8 cellular contexts compared by ENCODE assay signal in genomic region chr10:13346912-13347234, GRCh38. TPM values are rescaled to one million over a fixed set of nuclear protein-coding genes. Genes with fewer than 3 reads are reported as not detected.
DNase-seq lines count a peak whose midpoint lies in the region; ATAC-seq, FAIRE-seq and TF ChIP-seq lines count a peak whose summit lies in the region.

No MANE protein-coding gene starts in this region.

- H3K9ac ChIP-seq in GM12878 (ENCODE audit: control insufficient read depth, insufficient read depth, low read length) = peak overlapping the region; percentile 82

- H3K4me3 ChIP-seq in cardiac muscle cell (peak overlapping the region; percentile 98), GM12878 (peak overlapping the region; percentile 80), lung (peak overlapping the region; percentile 82), upper lobe of left lung (peak overlapping the region; percentile 64 to 95 (median 86))

- TF ChIP-seq EP300 in GM12878 (IDR thresholded peaks at IDR 0.05; ENCODE audit: borderline replicate concordance in 1 of 2, control insufficient read depth in 1 of 2, low read depth in 2 of 2, low read length in 2 of 2) (no peak), upper lobe of left lung (IDR thresholded peaks at IDR 0.05) (no peak)

- DNase-seq in cardiac muscle cell (ENCODE audit: low read depth in 1 of 2, low spot score in 1 of 2) (peak in 1 of 2 donors; percentile 2), cardiac septum (ENCODE audit: low spot score) (no peak), GM12878 (ENCODE audit: low read depth, low spot score) (no peak), lung (ENCODE audit: low spot score) (no peak), upper lobe of left lung (no peak), NCI-H187 (lab: John Stamatoyannopoulos, UW) (no peak), epidermal melanocyte (ENCODE audit: insufficient read length, low spot score) (no peak), SW480 (ENCODE audit: low spot score) (no peak)

- peak overlapping the region; percentile 44 for H3K4me2 ChIP-seq in GM12878 (ENCODE audit: control insufficient read depth, insufficient read depth)

- peak overlapping the region; percentile 95 for H3K27ac ChIP-seq in cardiac muscle cell
- H3K27ac ChIP-seq in GM12878 (ENCODE audit: control insufficient read depth, insufficient read depth) = peak overlapping the region; percentile 77
- H3K27ac ChIP-seq in lung (ENCODE audit: low read depth in 1 of 2, low read length in 1 of 2) = peak overlapping the region; percentile 93 to 99
- H3K27ac ChIP-seq in upper lobe of left lung = peak overlapping the region; percentile 91 to 98 (median 96)

- WGBS in GM12878 (ENCODE audit: insufficient coverage, insufficient replicate concordance, low lambda C conversion rate, missing lambda C conversion rate) = 0% methylated on average over 11 of the region's 11 CpGs
- WGBS in lung, 2 donors = 0% methylated on average over 11 of the region's 11 CpGs
- WGBS in upper lobe of left lung, 2 donors = 0% methylated on average over 11 of the region's 11 CpGs

- peak overlapping the region; percentile 16; the same call in 1 of the 2 replicates for H2AFZ ChIP-seq in GM12878 (ENCODE audit: control insufficient read depth, low read depth, low read length)

- CTCF ChIA-PET in GM12878 (lab: Yijun Ruan, JAX) = no interaction called here

- intact Hi-C loops in cardiac septum (cut with DNase I) = loop anchor here (2.0 to 10.0 kb wide), 2 partner anchors 46 to 178 kb away; partner anchors contain the start of genes BEND7 and PHYH
- intact Hi-C loops in GM12878 (cut with micrococcal nuclease; ENCODE audit: unreplicated experiment) = loop anchor here (5.0 kb wide), 1 partner anchor 245 kb away; the partner anchor contains the start of gene OPTN

- SMC1A ChIA-PET in GM12878 (lab: Charles Lee; ENCODE audit: uncharacterized antibody, unreplicated experiment) = no interaction called here

- BruUV-seq in GM12878 (replicated peaks; lab: Mats Ljungman, UMichigan) = no TSS peak

- in situ Hi-C loops in GM12878 (cut with MboI) = no loop called here

- no peak for ATAC-seq in GM12878
- no peak for ATAC-seq in lung (ENCODE audit: insufficient read depth, low FRiP score)
- no peak for ATAC-seq in upper lobe of left lung (ENCODE audit: low FRiP score in 2 of 2)

- TF ChIP-seq CTCF in cardiac muscle cell (IDR thresholded peaks at IDR 0.05; ENCODE audit: low read depth, low read length) = no peak
- TF ChIP-seq CTCF in GM12878 (IDR thresholded peaks at IDR 0.05 in 2 of 3, conservative IDR thresholded peaks at IDR 0.05 in 1 of 3; ENCODE audit: control insufficient read depth in 2 of 3, extremely low read depth in 1 of 3, insufficient read depth in 1 of 3, low read depth in 3 of 3, low read length in 3 of 3) = no peak
- no peak for TF ChIP-seq CTCF in lung (IDR thresholded peaks at IDR 0.05; ENCODE audit: control extremely low read depth, extremely low read depth)
- TF ChIP-seq CTCF in upper lobe of left lung (IDR thresholded peaks at IDR 0.05) = no peak

- TF ChIP-seq POLR2A in GM12878 (IDR thresholded peaks at IDR 0.05; ENCODE audit: low read depth, low read length) = no peak
- no peak for TF ChIP-seq POLR2A in upper lobe of left lung (IDR thresholded peaks at IDR 0.05)

- RAD21 ChIA-PET in GM12878 (lab: Charles Lee; ENCODE audit: unreplicated experiment) = no interaction called here

- FAIRE-seq in GM12878 (lab: Jason Lieb, UNC) = no peak

- POLR2A ChIA-PET in GM12878 (lab: Charles Lee) = no interaction called here

- H3K9me3 ChIP-seq in cardiac muscle cell (ENCODE audit: low read depth) (no peaks in the 10 kb centered on the region), GM12878 (replicated peaks; ENCODE audit: control insufficient read depth, insufficient read depth, low read length) (no peaks in the 10 kb centered on the region), lung (ENCODE audit: control insufficient read depth in 2 of 2, insufficient read depth in 1 of 2, low read length in 1 of 2) (no peaks in the 10 kb centered on the region), upper lobe of left lung (no peaks in the 10 kb centered on the region)

- H3K4me1 ChIP-seq in cardiac muscle cell (ENCODE audit: low read depth) (peaks cover 12% of the 10 kb centered on the region), GM12878 (ENCODE audit: control insufficient read depth, insufficient read depth, low read length) (peaks cover 14% of the 10 kb centered on the region), lung (ENCODE audit: control insufficient read depth in 2 of 2, insufficient read depth in 2 of 2, low read length in 2 of 2) (peaks cover 0 to 4% of the 10 kb centered on the region in 2 donors), upper lobe of left lung (peaks cover 27 to 42% (median 30%) of the 10 kb centered on the region in 4 donors)

- peaks cover 51% of the 10 kb centered on the region for H3K79me2 ChIP-seq in GM12878 (ENCODE audit: control insufficient read depth, insufficient read depth, low read length)

- H3K27me3 ChIP-seq in cardiac muscle cell (peaks cover 15% of the 10 kb centered on the region), GM12878 (replicated peaks in 1 of 2; ENCODE audit: control insufficient read depth in 2 of 2, insufficient read depth in 2 of 2, low read length in 1 of 2) (no peaks in the 10 kb centered on the region), lung (ENCODE audit: control insufficient read depth, insufficient read depth) (no peaks in the 10 kb centered on the region), upper lobe of left lung (no peaks in the 10 kb centered on the region)

- no peaks in the 10 kb centered on the region for H4K20me1 ChIP-seq in GM12878 (ENCODE audit: control insufficient read depth, insufficient read depth)

- no peaks in the 10 kb centered on the region for H3K36me3 ChIP-seq in cardiac muscle cell
- H3K36me3 ChIP-seq in GM12878 (ENCODE audit: control insufficient read depth in 2 of 2, insufficient read depth in 2 of 2, low read length in 1 of 2) = peaks cover 0 to 4% of the 10 kb centered on the region in 2 experiments; a peak in 1 of 4 replicates
- no peaks in the 10 kb centered on the region for H3K36me3 ChIP-seq in lung (ENCODE audit: control insufficient read depth in 2 of 2, insufficient read depth in 2 of 2, low read length in 2 of 2)
- peaks cover 0 to 4% (median 1%) of the 10 kb centered on the region in 4 donors for H3K36me3 ChIP-seq in upper lobe of left lung

- no peak for TF ChIP-seq RAD21 in GM12878 (IDR thresholded peaks at IDR 0.05; ENCODE audit: insufficient read depth, low read depth, low read length)

TF ChIP-seq in GM12878, 131 proteins besides CTCF, POLR2A, EP300 and RAD21 (continues in another document):
- no peak for TF ChIP-seq EGR1 (IDR thresholded peaks at IDR 0.05; ENCODE audit: borderline replicate concordance in 1 of 2, low read depth in 2 of 2, low read length in 2 of 2)
- no peak for TF ChIP-seq SPI1 (IDR thresholded peaks at IDR 0.05; ENCODE audit: borderline replicate concordance, insufficient read depth, low read depth, low read length)
- TF ChIP-seq MTA2 (IDR thresholded peaks at IDR 0.05; ENCODE audit: low read depth) = no peak
- TF ChIP-seq MEF2A (IDR thresholded peaks at IDR 0.05; ENCODE audit: insufficient read depth, low read depth, low read length) = no peak

RNA-seq across cellular contexts. Expression of gene SEPHS1, which starts 1.2 kb away (rescaled TPM):
- total RNA-seq in cardiac muscle cell (69.5 and 84.6 TPM in 2 replicates), cardiac septum (30.4 TPM), GM12878 (2014; rRNA removed) (39.6 and 47.9 TPM in 2 replicates), GM12878 (2014; rRNA removed; fragmentation: Illumina TruSeq; extraction: Trizol) (49.5 and 50.5 TPM in 2 replicates), GM12878 (2021) (55.6 and 59.8 TPM in 2 replicates), lung (10 to 100 TPM; 37.4 to 47.3 TPM), upper lobe of left lung (10 to 100 TPM in 5 of 6 donors, 1 to 10 TPM in 1; 10.0 to 41.9 (median 33.8) TPM)
- polyA plus RNA-seq in cardiac muscle cell (99.7 and 105 TPM in 2 replicates), GM12878 (2011; rRNA removed) (66.8 and 76.4 TPM in 2 replicates), GM12878 (2014; fragmentation: Illumina TruSeq; extraction: Trizol) (85.4 and 93.4 TPM in 2 replicates), GM12878 (2014; fragmentation: Nextera tagmentation; extraction: Ambion mirVana) (10 to 100 TPM; 14.7 to 20.8 TPM), GM12878 (2014; rRNA removed) (51.7 and 60.8 TPM in 2 replicates), GM12878 (2016; fragmentation: Nextera tagmentation; extraction: Ambion mirVana) (10 to 100 TPM; 36.8 to 46.4 TPM), lung (10 to 100 TPM; 19.5 to 33.4 TPM)
- total RNA-seq in GM12878 (2013; cell fraction: nucleolus; rRNA removed) = 16.8 and 18.2 TPM in 2 replicates
- polyA plus RNA-seq in GM12878 (2011; ENCODE audit: low read depth) = 10.0 TPM
- 42.0 and 46.6 TPM in 2 replicates for polyA plus RNA-seq in GM12878 (2011; cell fraction: cytosol; rRNA removed)
- 24.2 and 26.5 TPM in 2 replicates for polyA plus RNA-seq in GM12878 (2011; cell fraction: nucleus; rRNA removed)
- polyA plus RNA-seq in GM12878 (2012) = 18.2 and 23.6 TPM in 2 replicates
- 54.3 and 71.2 TPM in 2 replicates for polyA minus RNA-seq in GM12878 (2011; rRNA and poly(A)+ RNA removed)
- polyA minus RNA-seq in GM12878 (2011; cell fraction: cytosol; rRNA and poly(A)+ RNA removed) = 17.3 and 19.4 TPM in 2 replicates
- polyA minus RNA-seq in GM12878 (2011; cell fraction: nucleus; rRNA and poly(A)+ RNA removed) = 7.1 and 12.3 TPM in 2 replicates

RNA-seq across cellular contexts. Expression of gene PHYH, which starts 47.0 kb away (rescaled TPM):
- total RNA-seq in cardiac muscle cell (23.1 and 26.4 TPM in 2 replicates), cardiac septum (101 TPM), GM12878 (2014; rRNA removed) (4.5 and 4.7 TPM in 2 replicates), GM12878 (2014; rRNA removed; fragmentation: Illumina TruSeq; extraction: Trizol) (3.2 and 4.1 TPM in 2 replicates), GM12878 (2021) (4.6 and 4.8 TPM in 2 replicates), lung (10 to 100 TPM; 17.4 to 28.9 TPM), upper lobe of left lung (10 to 100 TPM; 15.2 to 38.3 (median 27.8) TPM)
- polyA plus RNA-seq in cardiac muscle cell (40.9 and 53.3 TPM in 2 replicates), GM12878 (2011; rRNA removed) (3.2 and 4.6 TPM in 2 replicates), GM12878 (2014; fragmentation: Illumina TruSeq; extraction: Trizol) (4.6 and 5.2 TPM in 2 replicates), GM12878 (2014; fragmentation: Nextera tagmentation; extraction: Ambion mirVana) (1 to 10 TPM; 5.8 to 8.4 TPM), GM12878 (2014; rRNA removed) (3.7 and 4.7 TPM in 2 replicates), GM12878 (2016; fragmentation: Nextera tagmentation; extraction: Ambion mirVana) (10 to 100 TPM in 1 of 2 experiments, 1 to 10 TPM in 1; 7.5 to 10.3 TPM), lung (10 to 100 TPM; 14.8 to 28.1 TPM)
- 2.6 and 3.0 TPM in 2 replicates for total RNA-seq in GM12878 (2013; cell fraction: nucleolus; rRNA removed)
- 1.6 TPM for polyA plus RNA-seq in GM12878 (2011; ENCODE audit: low read depth)
- 2.8 and 3.3 TPM in 2 replicates for polyA plus RNA-seq in GM12878 (2011; cell fraction: cytosol; rRNA removed)
- 1.7 and 2.5 TPM in 2 replicates for polyA plus RNA-seq in GM12878 (2011; cell fraction: nucleus; rRNA removed)
- 3.7 and 5.3 TPM in 2 replicates for polyA plus RNA-seq in GM12878 (2012)
- 1.5 and 1.9 TPM in 2 replicates for polyA minus RNA-seq in GM12878 (2011; rRNA and poly(A)+ RNA removed)
- 0.94 TPM in 1 of 2 replicates, not detected in the other for polyA minus RNA-seq in GM12878 (2011; cell fraction: cytosol; rRNA and poly(A)+ RNA removed)
- polyA minus RNA-seq in GM12878 (2011; cell fraction: nucleus; rRNA and poly(A)+ RNA removed) = 0.85 and 1.5 TPM in 2 replicates
